In the genomic region with DNA sequence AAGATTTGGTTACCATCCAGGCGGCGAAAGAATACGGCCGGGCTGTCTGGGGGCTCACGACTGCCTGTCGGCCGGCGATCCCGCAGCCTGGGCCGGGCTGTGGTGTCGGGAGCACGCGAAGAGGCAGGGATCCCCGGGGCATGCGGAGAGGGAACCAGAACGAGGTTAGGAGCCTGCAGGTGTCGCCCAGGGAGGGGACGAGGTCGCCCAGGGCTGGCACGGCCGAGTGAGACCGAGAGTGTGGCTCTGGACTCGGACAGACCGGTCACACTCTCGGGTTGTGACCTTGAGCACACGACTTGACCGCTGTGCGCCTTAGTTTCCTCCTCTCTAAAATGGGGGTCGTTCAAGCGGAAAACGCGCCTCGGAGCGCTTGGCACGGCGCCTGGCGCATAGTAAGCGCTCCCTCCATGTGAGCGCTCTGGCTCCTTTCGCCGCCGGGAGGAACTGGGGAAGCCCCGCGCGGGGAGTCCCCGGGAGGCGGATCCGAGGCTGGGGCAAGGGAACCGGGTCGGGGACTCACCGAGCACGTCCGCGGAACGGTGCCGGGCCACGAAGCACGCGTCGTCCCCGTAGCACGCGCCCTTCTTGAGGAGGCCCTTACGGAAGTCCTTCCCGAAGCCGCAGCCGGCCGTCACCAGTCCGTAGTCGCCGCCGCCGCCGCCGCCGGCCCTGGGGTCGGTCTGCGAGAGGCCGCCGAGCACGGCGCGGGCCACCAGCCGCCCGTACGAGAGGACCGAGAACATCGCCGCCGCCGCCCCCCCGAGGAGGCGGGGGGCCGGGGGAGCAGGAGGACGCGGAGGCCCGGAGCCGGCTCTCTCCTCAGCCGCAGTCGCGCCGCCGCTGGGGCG, we compare ENCODE assay signal across 8 cellular contexts. TPM values are rescaled to one million over a fixed set of nuclear protein-coding genes. Genes with fewer than 3 reads are reported as not detected.
DNase-seq lines count a peak whose midpoint lies in the region; ATAC-seq, FAIRE-seq and TF ChIP-seq lines count a peak whose summit lies in the region.

No MANE protein-coding gene starts in this region.

- 0% methylated on average over 73 to 104 of the region's 104 CpGs for WGBS in pancreas, 2 donors
- 1% methylated on average over 46 of the region's 104 CpGs; no CpG with 5 or more reads in 1 of the 2 donors for WGBS in thyroid gland, 2 donors

- no peaks in the 10 kb centered on the region for H3K36me3 ChIP-seq in pancreas
- no peaks in the 10 kb centered on the region for H3K36me3 ChIP-seq in thyroid gland

- H3K27ac ChIP-seq in pancreas (peak overlapping the region; percentile 66 to 88 (median 78)), thyroid gland (peak overlapping the region; percentile 77 to 93 (median 93))

- H3K4me3 ChIP-seq in AG09309 (ENCODE audit: control insufficient read depth, low read depth, low read length) (peak overlapping the region; percentile 77), pancreas (peak overlapping the region; percentile 57 to 90 (median 78)), thyroid gland (replicated peaks in 1 of 3) (peak overlapping the region; percentile 57 to 81 (median 70))

- peaks cover 29 to 59% (median 36%) of the 10 kb centered on the region in 3 donors for H3K4me1 ChIP-seq in pancreas
- H3K4me1 ChIP-seq in thyroid gland: peaks cover 56 to 79% of the 10 kb centered on the region in 2 donors

- TF ChIP-seq POLR2A in GM18526 (IDR thresholded peaks at IDR 0.05; ENCODE audit: extremely low read depth, insufficient read length) (peak; percentile 28), thyroid gland (IDR thresholded peaks at IDR 0.05) (peak in 1 of 2 donors; percentile 7)

- no peaks in the 10 kb centered on the region for H3K9me3 Mint-ChIP-seq in activated naive CD4-positive, alpha-beta T cell treated with anti-CD3 and anti-CD28 coated beads for 36 hours

- no peaks in the 10 kb centered on the region for H3K27me3 Mint-ChIP-seq in activated naive CD4-positive, alpha-beta T cell treated with anti-CD3 and anti-CD28 coated beads for 36 hours (ENCODE audit: low read depth)

- ATAC-seq in HG03066 (IDR thresholded peaks at IDR 0.05; ENCODE audit: low read depth, unreplicated experiment): peak; percentile 43
- peak; percentile 38 to 60 (median 52) for ATAC-seq in pancreas

- peak overlapping the region; percentile 90 for H3K4me3 Mint-ChIP-seq in activated naive CD4-positive, alpha-beta T cell treated with anti-CD3 and anti-CD28 coated beads for 36 hours

- intact Hi-C loops in activated naive CD4-positive, alpha-beta T cell treated with anti-CD3 and anti-CD28 coated beads for 36 hours (cut with micrococcal nuclease): loop anchor here (1.0 to 10.0 kb wide), 7 partner anchors 20 to 1950 kb away; partner anchors contain the start of genes ATP2A2, FAM216A, GPN3 and RAD9B
- intact Hi-C loops in head of caudate nucleus (cut with DNase I): loop anchor here (5.0 kb wide), 2 partner anchors 80 to 115 kb away; partner anchors contain the start of genes FAM216A, GPN3, RAD9B and VPS29
- intact Hi-C loops in pancreas (cut with DNase I): no loop called here
- intact Hi-C loops in thyroid gland (cut with DNase I): no loop called here

- peaks cover 66% of the 10 kb centered on the region for H3K4me1 Mint-ChIP-seq in activated naive CD4-positive, alpha-beta T cell treated with anti-CD3 and anti-CD28 coated beads for 36 hours (ENCODE audit: low read depth)

- H3K27me3 ChIP-seq in pancreas (no peaks in the 10 kb centered on the region), thyroid gland (no peaks in the 10 kb centered on the region)

- no peaks in the 10 kb centered on the region for H3K9me3 ChIP-seq in pancreas
- no peaks in the 10 kb centered on the region for H3K9me3 ChIP-seq in thyroid gland

- TF ChIP-seq CTCF in AG09309 (IDR thresholded peaks at IDR 0.05; ENCODE audit: control insufficient read depth, insufficient read depth, low read depth, low read length, missing control alignments) (no peak), pancreas (IDR thresholded peaks at IDR 0.05) (no peak), thyroid gland (IDR thresholded peaks at IDR 0.05) (no peak)

- H3K36me3 Mint-ChIP-seq in activated naive CD4-positive, alpha-beta T cell treated with anti-CD3 and anti-CD28 coated beads for 36 hours (ENCODE audit: low read depth): peaks cover 18% of the 10 kb centered on the region

- CTCF ChIA-PET in activated naive CD4-positive, alpha-beta T cell treated with anti-CD3 and anti-CD28 coated beads for 36 hours (lab: Charles Lee): interaction anchor here (1.6 kb wide), 1 partner anchor 12 kb away, joined by 6 read pairs; no protein-coding TSS in a partner anchor

- DNase-seq in AG09309 (ENCODE audit: low read depth) (no peak), RPMI8226 (peak; percentile 60), head of caudate nucleus (peak in 41 of 42 donors; percentile 21 to 79 (median 65)), pancreas (peak; percentile 60 to 90 (median 72)), thyroid gland (peak; percentile 72 to 74)
- peak; percentile 88 for DNase-seq in activated naive CD4-positive, alpha-beta T cell treated with anti-CD3 and anti-CD28 coated beads for 36 hours

- no peak for FAIRE-seq in pancreas (lab: Jason Lieb, UNC)

- peak overlapping the region; percentile 98 for H3K27ac Mint-ChIP-seq in activated naive CD4-positive, alpha-beta T cell treated with anti-CD3 and anti-CD28 coated beads for 36 hours

RNA-seq across cellular contexts. Expression of gene PPTC7, which starts 0.6 kb away (rescaled TPM):
- total RNA-seq in activated naive CD4-positive, alpha-beta T cell treated with anti-CD3 and anti-CD28 coated beads for 36 hours: 10 to 100 TPM; 41.1 to 43.2 TPM
- total RNA-seq in pancreas (1 to 10 TPM; 4.6 to 9.0 (median 6.2) TPM), thyroid gland (10 to 100 TPM; 15.8 to 28.9 (median 22.8) TPM)
- 1 to 10 TPM; 2.2 to 5.8 TPM for polyA plus RNA-seq in pancreas

RNA-seq across cellular contexts. Expression of gene TCTN1, which starts 31.4 kb away (rescaled TPM):
- total RNA-seq in activated naive CD4-positive, alpha-beta T cell treated with anti-CD3 and anti-CD28 coated beads for 36 hours: 1 to 10 TPM; 5.2 to 5.8 TPM
- 10 to 100 TPM; 14.7 to 25.3 (median 17.6) TPM for total RNA-seq in pancreas
- polyA plus RNA-seq in pancreas: 10 to 100 TPM; 31.0 to 54.5 TPM
- 100 to 1,000 TPM in 3 of 4 donors, 10 to 100 TPM in 1; 98.8 to 204 (median 125) TPM for total RNA-seq in thyroid gland

Comparison
In these comparisons a context has a peak if more than half of its experiments do, and no peak if none do; other contexts are left out.
1. intact Hi-C loops: an anchor here in activated naive CD4-positive, alpha-beta T cell treated with anti-CD3 and anti-CD28 coated beads for 36 hours (1.0 to 10.0 kb wide) and head of caudate nucleus (5.0 kb wide); none called in pancreas and thyroid gland.